ENCODE assay signal across 16 cellular contexts in genomic region chr1:32275424-32275823, GRCh38. TPM values are rescaled to one million over a fixed set of nuclear protein-coding genes. Genes with fewer than 3 reads are reported as not detected.
DNase-seq lines count a peak whose midpoint lies in the region; ATAC-seq and TF ChIP-seq lines count a peak whose summit lies in the region.
"Had no signal": no experiment of that assay in that cellular context is flagged by ENCODE, and none has a peak within 500 bp of the region (broad histone marks: within the 10 kb centered on the region; RNA-seq: fewer than 3 reads in every experiment).

No MANE protein-coding gene starts in this region.

- TF ChIP-seq CTCF in tibial artery (IDR thresholded peaks at IDR 0.05) (no peak), neural progenitor cell (IDR thresholded peaks at IDR 0.05) (no peak)

- no peaks in the 10 kb centered on the region for H3K27me3 Mint-ChIP-seq in activated naive CD8-positive, alpha-beta T cell treated with anti-CD3 and anti-CD28 coated beads, Interleukin-2, amount 10 ng/mL, durations not matched to agents 7 days and 5 days
- H3K27me3 Mint-ChIP-seq in neural progenitor cell (ENCODE audit: insufficient read depth, low read depth): peaks cover 3% of the 10 kb centered on the region

- H3K4me2 ChIP-seq in neural progenitor cell: no peak overlapping the region

- no peaks in the 10 kb centered on the region for H4K20me1 ChIP-seq in neural progenitor cell (ENCODE audit: low read depth)

- H3K4me1 Mint-ChIP-seq in activated naive CD8-positive, alpha-beta T cell treated with anti-CD3 and anti-CD28 coated beads, Interleukin-2, amount 10 ng/mL, durations not matched to agents 7 days and 5 days: peaks cover 50% of the 10 kb centered on the region
- H3K4me1 Mint-ChIP-seq in neural progenitor cell: peaks cover 21% of the 10 kb centered on the region

- H2AFZ ChIP-seq in neural progenitor cell (replicated peaks): no peak overlapping the region

- 10% methylated on average over 41 of the region's 41 CpGs for WGBS in right cardiac atrium

- H3K27me3 ChIP-seq in right cardiac atrium (ENCODE audit: control insufficient read depth, insufficient read depth) (no peaks in the 10 kb centered on the region), tibial artery (peaks cover 0 to 39% of the 10 kb centered on the region in 2 donors), neural progenitor cell (peaks cover 7% of the 10 kb centered on the region)

- no peaks in the 10 kb centered on the region for H3F3A ChIP-seq in neural progenitor cell (ENCODE audit: low read depth)

- H3K27ac ChIP-seq in right cardiac atrium (ENCODE audit: low read length) (no peak overlapping the region), tibial artery (no peak overlapping the region), neural progenitor cell (no peak overlapping the region)
- H3K27ac ChIP-seq: adrenal gland had no signal

- H3K9ac ChIP-seq in neural progenitor cell: no peak overlapping the region

- H3K36me3 ChIP-seq in tibial artery (no peaks in the 10 kb centered on the region), neural progenitor cell (no peaks in the 10 kb centered on the region)
- H3K36me3 ChIP-seq: adrenal gland had no signal

- H3K4me1 ChIP-seq in right cardiac atrium (ENCODE audit: control insufficient read depth, insufficient read depth, low read length) (no peaks in the 10 kb centered on the region), tibial artery (no peaks in the 10 kb centered on the region), neural progenitor cell (peaks cover 9% of the 10 kb centered on the region)
- H3K4me1 ChIP-seq: adrenal gland had no signal

- H3K79me2 ChIP-seq in neural progenitor cell (ENCODE audit: low read depth): no peaks in the 10 kb centered on the region

- DNase-seq in right cardiac atrium (peak in 2 of 3 donors; percentile 52 to 54), Right ventricle myocardium superior (no peak), left colon (peak in 1 of 2 donors; percentile 41), NCI-H187 treated with DMSO at 0.1 percent for 48 hours (lab: John Stamatoyannopoulos, UW) (no peak), tibial artery (no peak), neural progenitor cell (ENCODE audit: low spot score) (no peak)
- no peak for DNase-seq in activated naive CD8-positive, alpha-beta T cell treated with anti-CD3 and anti-CD28 coated beads, Interleukin-2, amount 10 ng/mL, durations not matched to agents 7 days and 5 days
- DNase-seq: activated CD4-positive, alpha-beta T cell treated with anti-CD3 and anti-CD28 coated beads for 4 hours; AML-193; Karpas-422; NCI-H2227 treated with DMSO at 0.1 percent for 48 hours had no signal

- POLR2A ChIA-PET in activated naive CD8-positive, alpha-beta T cell treated with anti-CD3 and anti-CD28 coated beads, Interleukin-2, amount 10 ng/mL, durations not matched to agents 7 days and 5 days (lab: Charles Lee): interaction anchor here (0.8 to 2.4 kb wide), 5 partner anchors 16 to 61 kb away, joined by 3 to 14 read pairs (median 4); partner anchors contain the start of genes HDAC1 and MARCKSL1

- H3K4me3 Mint-ChIP-seq in activated naive CD8-positive, alpha-beta T cell treated with anti-CD3 and anti-CD28 coated beads, Interleukin-2, amount 10 ng/mL, durations not matched to agents 7 days and 5 days: no peak overlapping the region
- no peak overlapping the region for H3K4me3 Mint-ChIP-seq in neural progenitor cell
- H3K4me3 Mint-ChIP-seq: neural crest cell had no signal

- intact Hi-C loops in right cardiac atrium (cut with DNase I) (no loop called here), Right ventricle myocardium superior (cut with DNase I) (no loop called here), left colon (cut with DNase I, micrococcal nuclease) (no loop called here), tibial artery (cut with DNase I; ENCODE audit: low total_unique reads) (no loop called here)

- no peaks in the 10 kb centered on the region for H3K9me3 ChIP-seq in right cardiac atrium (ENCODE audit: control insufficient read depth, low read length)
- no peaks in the 10 kb centered on the region for H3K9me3 ChIP-seq in tibial artery
- no peaks in the 10 kb centered on the region for H3K9me3 ChIP-seq in neural progenitor cell (ENCODE audit: low read depth)
- H3K9me3 ChIP-seq: adrenal gland had no signal

- H3K4me3 ChIP-seq in right cardiac atrium (ENCODE audit: low read length) (no peak overlapping the region), tibial artery (no peak overlapping the region), neural progenitor cell (no peak overlapping the region)

- H3K36me3 Mint-ChIP-seq in activated naive CD8-positive, alpha-beta T cell treated with anti-CD3 and anti-CD28 coated beads, Interleukin-2, amount 10 ng/mL, durations not matched to agents 7 days and 5 days: peaks cover 72% of the 10 kb centered on the region
- no peaks in the 10 kb centered on the region for H3K36me3 Mint-ChIP-seq in neural progenitor cell

- ATAC-seq in right cardiac atrium (peak; percentile 34 to 35), Right ventricle myocardium superior (ENCODE audit: poor library complexity) (no peak), left colon (peak; percentile 80), GM21825 (IDR thresholded peaks at IDR 0.05; ENCODE audit: unreplicated experiment) (no peak)
- ATAC-seq in activated naive CD8-positive, alpha-beta T cell treated with anti-CD3 and anti-CD28 coated beads, Interleukin-2, amount 10 ng/mL, durations not matched to agents 7 days and 5 days (ENCODE audit: low read depth): no peak
- ATAC-seq: Right ventricle myocardium inferior had no signal

- no peaks in the 10 kb centered on the region for H3K9me3 Mint-ChIP-seq in activated naive CD8-positive, alpha-beta T cell treated with anti-CD3 and anti-CD28 coated beads, Interleukin-2, amount 10 ng/mL, durations not matched to agents 7 days and 5 days
- H3K9me3 Mint-ChIP-seq in neural progenitor cell: no peaks in the 10 kb centered on the region
- H3K9me3 Mint-ChIP-seq: neural crest cell had no signal

- peak overlapping the region; percentile 91 for H3K27ac Mint-ChIP-seq in activated naive CD8-positive, alpha-beta T cell treated with anti-CD3 and anti-CD28 coated beads, Interleukin-2, amount 10 ng/mL, durations not matched to agents 7 days and 5 days
- H3K27ac Mint-ChIP-seq in neural progenitor cell: no peak overlapping the region

RNA-seq across cellular contexts. Expression of gene HDAC1, which starts 16.5 kb away (rescaled TPM):
- total RNA-seq in right cardiac atrium (10 to 100 TPM; 34.1 to 44.9 (median 39.5) TPM), Right ventricle myocardium superior (41.0 TPM), left colon (100 to 1,000 TPM; 218 to 252 TPM), neural progenitor cell (ENCODE audit: low replicate concordance) (129 and 145 TPM in 2 replicates)
- 28.1 TPM for polyA plus RNA-seq in right cardiac atrium
- total RNA-seq in activated naive CD8-positive, alpha-beta T cell treated with anti-CD3 and anti-CD28 coated beads, Interleukin-2, amount 10 ng/mL, durations not matched to agents 7 days and 5 days: 100 to 1,000 TPM; 195 to 197 TPM

RNA-seq across cellular contexts. Expression of gene LCK, which starts 24.4 kb away (rescaled TPM):
- 1 to 10 TPM in 3 of 4 donors, under 1 TPM in 1; 0.23 to 2.4 (median 1.3) TPM for total RNA-seq in right cardiac atrium
- 0.41 TPM for polyA plus RNA-seq in right cardiac atrium
- 0.51 TPM for total RNA-seq in Right ventricle myocardium superior
- total RNA-seq in activated naive CD8-positive, alpha-beta T cell treated with anti-CD3 and anti-CD28 coated beads, Interleukin-2, amount 10 ng/mL, durations not matched to agents 7 days and 5 days: 100 to 1,000 TPM; 460 to 472 TPM
- total RNA-seq in left colon: 1 to 10 TPM; 2.0 to 4.2 TPM
- total RNA-seq in neural progenitor cell (ENCODE audit: low replicate concordance): 0.32 and 0.77 TPM in 2 replicates
- total RNA-seq: H4, neural crest cell had no signal

RNA-seq across cellular contexts. Expression of gene FAM167B, which starts 28.4 kb away (rescaled TPM):
- total RNA-seq in right cardiac atrium (1 to 10 TPM; 2.0 to 4.4 (median 3.8) TPM), Right ventricle myocardium superior (8.1 TPM), left colon (1 to 10 TPM; 2.8 to 3.3 TPM), neural progenitor cell (ENCODE audit: low replicate concordance) (0.17 and 5.3 TPM in 2 replicates)
- 6.5 TPM for polyA plus RNA-seq in right cardiac atrium
- 1 to 10 TPM in 1 of 2 experiments, under 1 TPM in 1; 0.88 to 1.1 TPM for total RNA-seq in activated naive CD8-positive, alpha-beta T cell treated with anti-CD3 and anti-CD28 coated beads, Interleukin-2, amount 10 ng/mL, durations not matched to agents 7 days and 5 days

RNA-seq across cellular contexts. Expression of gene EIF3I, which starts 53.2 kb away (rescaled TPM):
- 100 to 1,000 TPM in 1 of 4 donors, 10 to 100 TPM in 3; 99.2 to 104 (median 99.8) TPM for total RNA-seq in right cardiac atrium
- 127 TPM for polyA plus RNA-seq in right cardiac atrium
- total RNA-seq in Right ventricle myocardium superior: 97.2 TPM
- 100 to 1,000 TPM; 123 to 130 TPM for total RNA-seq in activated naive CD8-positive, alpha-beta T cell treated with anti-CD3 and anti-CD28 coated beads, Interleukin-2, amount 10 ng/mL, durations not matched to agents 7 days and 5 days
- 100 to 1,000 TPM; 115 to 128 TPM for total RNA-seq in left colon
- 204 and 220 TPM in 2 replicates for total RNA-seq in neural progenitor cell (ENCODE audit: low replicate concordance)

RNA-seq across cellular contexts. Expression of gene TMEM234, which starts 53.3 kb away (rescaled TPM):
- total RNA-seq in right cardiac atrium (10 to 100 TPM in 3 of 4 donors, 1 to 10 TPM in 1; 9.1 to 14.4 (median 13.9) TPM), Right ventricle myocardium superior (7.5 TPM), left colon (10 to 100 TPM; 24.2 to 28.0 TPM), neural progenitor cell (ENCODE audit: low replicate concordance) (6.0 and 13.7 TPM in 2 replicates)
- 13.6 TPM for polyA plus RNA-seq in right cardiac atrium
- 10 to 100 TPM; 15.7 to 16.5 TPM for total RNA-seq in activated naive CD8-positive, alpha-beta T cell treated with anti-CD3 and anti-CD28 coated beads, Interleukin-2, amount 10 ng/mL, durations not matched to agents 7 days and 5 days

Comparison
In these comparisons a context has a peak if more than half of its experiments do, and no peak if none do; other contexts are left out.
1. ATAC-seq: peak in right cardiac atrium (2 of 2) and left colon (single experiment); none in Right ventricle myocardium superior (single experiment), activated naive CD8-positive, alpha-beta T cell treated with anti-CD3 and anti-CD28 coated beads, Interleukin-2, amount 10 ng/mL, durations not matched to agents 7 days and 5 days (single experiment) and GM21825 (single experiment).
2. DNase-seq: peak in right cardiac atrium (2 of 3); none in Right ventricle myocardium superior (single experiment), activated naive CD8-positive, alpha-beta T cell treated with anti-CD3 and anti-CD28 coated beads, Interleukin-2, amount 10 ng/mL, durations not matched to agents 7 days and 5 days (single experiment), NCI-H187 treated with DMSO at 0.1 percent for 48 hours (single experiment), tibial artery (0 of 2) and neural progenitor cell (single experiment).
3. RNA of gene LCK, which starts 24.4 kb away (total RNA-seq): 460 to 472 TPM in activated naive CD8-positive, alpha-beta T cell treated with anti-CD3 and anti-CD28 coated beads, Interleukin-2, amount 10 ng/mL, durations not matched to agents 7 days and 5 days; 2.0 to 4.2 TPM in left colon, 0.23 to 2.4 TPM in right cardiac atrium, 0.51 TPM in Right ventricle myocardium superior (single experiment) and 0.32 to 0.77 TPM in neural progenitor cell; every median in the first group is over 10 times any median in the second.